ENCODE assay signal across 23 cellular contexts in the genomic region with DNA sequence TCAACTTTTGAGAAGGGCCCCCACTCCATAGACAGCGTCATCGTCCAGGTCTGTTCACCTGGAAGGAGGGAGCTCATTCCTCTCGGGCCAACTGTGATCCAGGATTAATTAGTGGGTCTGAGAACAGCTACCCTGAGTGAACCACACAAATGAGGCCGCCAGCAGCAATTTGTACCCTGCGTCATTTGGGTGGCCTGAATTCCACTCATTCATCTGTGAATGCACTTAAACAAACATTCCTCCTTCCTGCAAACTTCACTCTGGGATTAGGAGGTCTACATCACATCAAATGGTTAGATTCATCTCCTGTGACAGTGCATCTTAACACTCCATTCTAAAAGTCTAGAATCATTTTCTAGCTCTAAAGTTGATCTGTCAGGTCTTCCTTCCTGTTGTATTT.
"Had no signal": no experiment of that assay in that cellular context is flagged by ENCODE, and none has a peak within 500 bp of the region (broad histone marks: within the 10 kb centered on the region; RNA-seq: fewer than 3 reads in every experiment).

No MANE protein-coding gene starts in this region.

- DNase-seq: dermis blood vessel endothelial cell; dorsolateral prefrontal cortex; effector CD4-positive, alpha-beta T cell; effector memory CD4-positive, alpha-beta T cell; foreskin keratinocyte; heart left ventricle; hypothalamus; immature natural killer cell; islet precursor cell; kidney; kidney glomerular epithelial cell; left colon; left lung; left ventricle myocardium superior; lower lobe of right lung; mesenchymal stem cell; mucosa of descending colon; naive B cell had no signal

- H2AFZ ChIP-seq: hepatocyte had no signal

- H3K27ac ChIP-seq: coronary artery, esophagus muscularis mucosa, foreskin keratinocyte, gastroesophageal sphincter, heart left ventricle, hepatocyte, left lung, lower lobe of right lung had no signal

- H3K4me2 ChIP-seq: hepatocyte had no signal

- H3K79me2 ChIP-seq: hepatocyte had no signal

- H3K4me1 Mint-ChIP-seq: immature natural killer cell, mesothelial cell of epicardium, naive B cell had no signal

- H3K36me3 Mint-ChIP-seq: mesothelial cell of epicardium, naive B cell had no signal

- H3K4me3 ChIP-seq: coronary artery, dorsolateral prefrontal cortex, esophagus muscularis mucosa, gastroesophageal sphincter, heart left ventricle, hepatocyte, left lung, lower lobe of right lung, mucosa of descending colon had no signal

- H3K27ac Mint-ChIP-seq: immature natural killer cell, mesothelial cell of epicardium, naive B cell had no signal

- H3K4me3 Mint-ChIP-seq: immature natural killer cell, mesothelial cell of epicardium, naive B cell had no signal

- H3K4me1 ChIP-seq: esophagus muscularis mucosa, foreskin keratinocyte, gastroesophageal sphincter, heart left ventricle, left lung, lower lobe of right lung had no signal

- H3K36me3 ChIP-seq: esophagus muscularis mucosa, gastroesophageal sphincter, heart left ventricle, left lung, lower lobe of right lung had no signal

- H3K27me3 Mint-ChIP-seq: naive B cell had no signal

- H3K27me3 ChIP-seq: dorsolateral prefrontal cortex, esophagus muscularis mucosa, foreskin keratinocyte, gastroesophageal sphincter, heart left ventricle, hepatocyte, left lung had no signal

- ATAC-seq: foreskin keratinocyte, gastroesophageal sphincter, heart left ventricle, left colon, left lung, left ventricle myocardium superior, lower lobe of right lung, mucosa of descending colon had no signal
